8 cellular contexts compared by ENCODE assay signal in genomic region chr12:49945394-49946080, GRCh38. TPM values are rescaled to one million over a fixed set of nuclear protein-coding genes. Genes with fewer than 3 reads are reported as not detected.
DNase-seq lines count a peak whose midpoint lies in the region; ATAC-seq lines count a peak whose summit lies in the region.

No MANE protein-coding gene starts in this region.

- H3K14ac ChIP-seq in neuronal stem cell (ENCODE audit: low read length): no peak overlapping the region

- no peaks in the 10 kb centered on the region for H3K9me3 ChIP-seq in neuronal stem cell (replicated peaks in 1 of 2; ENCODE audit: control insufficient read depth in 2 of 2, insufficient read depth in 1 of 2, low read depth in 1 of 2, low read length in 2 of 2)

- no peaks in the 10 kb centered on the region for H3K9me3 Mint-ChIP-seq in stimulated activated naive CD8-positive, alpha-beta T cell treated with anti-CD3 and anti-CD28 coated beads, Interleukin-15, amount 100 ng/mL, for 72 hours

- peaks cover 22% of the 10 kb centered on the region for H3K4me1 Mint-ChIP-seq in stimulated activated naive CD8-positive, alpha-beta T cell treated with anti-CD3 and anti-CD28 coated beads, Interleukin-15, amount 100 ng/mL, for 72 hours

- H4K8ac ChIP-seq in neuronal stem cell (ENCODE audit: low read depth, low read length): no peak overlapping the region

- H2AK5ac ChIP-seq in neuronal stem cell (ENCODE audit: low read depth, low read length): no peak overlapping the region

- peak overlapping the region; percentile 86 for H2AFZ ChIP-seq in neuronal stem cell (ENCODE audit: low read length)

- WGBS in neuronal stem cell (ENCODE audit: extremely low coverage in 2 of 2, insufficient read length in 2 of 2, insufficient replicate concordance in 1 of 2), 2 donors: no CpG with 5 or more reads among the region's 28 CpGs

- H2BK5ac ChIP-seq in neuronal stem cell (ENCODE audit: low read length): no peak overlapping the region

- peak overlapping the region; percentile 96 to 97 for H3K27ac Mint-ChIP-seq in stimulated activated naive CD8-positive, alpha-beta T cell treated with anti-CD3 and anti-CD28 coated beads, Interleukin-15, amount 100 ng/mL, for 72 hours

- no peak overlapping the region for H3K4ac ChIP-seq in neuronal stem cell (ENCODE audit: low read length)

- H3K27ac ChIP-seq in neuronal stem cell (replicated peaks; ENCODE audit: low read length): no peak overlapping the region

- no peak overlapping the region for H3K23ac ChIP-seq in neuronal stem cell (ENCODE audit: low read depth, low read length, poor library complexity)

- no peak overlapping the region for H3K9ac ChIP-seq in neuronal stem cell (ENCODE audit: low read depth, low read length, poor library complexity)

- peaks cover 2 to 4% of the 10 kb centered on the region in 2 donors for H3K4me1 ChIP-seq in neuronal stem cell (ENCODE audit: control insufficient read depth in 2 of 2, insufficient read depth in 1 of 2, low read depth in 1 of 2, low read length in 2 of 2)

- H2BK12ac ChIP-seq in neuronal stem cell (ENCODE audit: low read length): no peak overlapping the region

- H4K91ac ChIP-seq in neuronal stem cell (ENCODE audit: low read depth, low read length, poor library complexity): no peak overlapping the region

- H3K4me3 Mint-ChIP-seq in stimulated activated naive CD8-positive, alpha-beta T cell treated with anti-CD3 and anti-CD28 coated beads, Interleukin-15, amount 100 ng/mL, for 72 hours: peak overlapping the region; percentile 89 to 90

- H3K18ac ChIP-seq in neuronal stem cell (ENCODE audit: low read length): peak overlapping the region; percentile 5

- no peak overlapping the region for H2BK15ac ChIP-seq in neuronal stem cell (ENCODE audit: low read length)

- DNase-seq in NCI-H524 (lab: John Stamatoyannopoulos, UW): peak; percentile 22 to 53
- no peak for DNase-seq in NCI-H524 treated with DMSO at 0.1 percent for 48 hours (lab: John Stamatoyannopoulos, UW)
- peak; percentile 62 for DNase-seq in SHP77 (lab: John Stamatoyannopoulos, UW)
- peak; percentile 35 for DNase-seq in activated gamma-delta T cell (lab: John Stamatoyannopoulos, UW)
- DNase-seq in foreskin melanocyte: peak; percentile 70
- peak; percentile 73 for DNase-seq in neuronal stem cell (ENCODE audit: low spot score)
- DNase-seq in stimulated activated naive CD8-positive, alpha-beta T cell treated with anti-CD3 and anti-CD28 coated beads, Interleukin-15, amount 100 ng/mL, for 72 hours: peak; percentile 87 to 91

- H2BK120ac ChIP-seq in neuronal stem cell (ENCODE audit: low read depth, low read length): no peak overlapping the region

- no peaks in the 10 kb centered on the region for H3K79me1 ChIP-seq in neuronal stem cell (ENCODE audit: low read depth, low read length)

- peak overlapping the region; percentile 58 for H3K4me2 ChIP-seq in neuronal stem cell (ENCODE audit: insufficient read depth, low read length, poor library complexity, severe bottlenecking)

- no peaks in the 10 kb centered on the region for H3K36me3 ChIP-seq in neuronal stem cell (replicated peaks in 1 of 2; ENCODE audit: control insufficient read depth in 2 of 2, insufficient read depth in 2 of 2, low read length in 2 of 2)

- ATAC-seq in HG03571 (IDR thresholded peaks at IDR 0.05; ENCODE audit: unreplicated experiment): peak; percentile 59
- peak; percentile 99 for ATAC-seq in stimulated activated naive CD8-positive, alpha-beta T cell treated with anti-CD3 and anti-CD28 coated beads, Interleukin-15, amount 100 ng/mL, for 72 hours

- H3K27me3 ChIP-seq in neuronal stem cell (ENCODE audit: control insufficient read depth in 3 of 3, insufficient read depth in 3 of 3, low read depth in 1 of 3, low read length in 3 of 3): peaks cover 0 to 76% (median 5%) of the 10 kb centered on the region in 3 experiments

- peaks cover 22% of the 10 kb centered on the region for H3K27me3 Mint-ChIP-seq in stimulated activated naive CD8-positive, alpha-beta T cell treated with anti-CD3 and anti-CD28 coated beads, Interleukin-15, amount 100 ng/mL, for 72 hours

- H3K4me3 ChIP-seq in neuronal stem cell (ENCODE audit: low read length in 2 of 2): peak overlapping the region; percentile 33 to 73

RNA-seq across cellular contexts. Expression of gene AQP2, which starts 5.0 kb away (rescaled TPM):
- not detected for polyA plus RNA-seq in neuronal stem cell (2013, experiment 1 of 2)
- polyA plus RNA-seq in neuronal stem cell (2013, experiment 2 of 2): not detected

RNA-seq across cellular contexts. Expression of gene AQP5, which starts 16.1 kb away (rescaled TPM):
- polyA plus RNA-seq in neuronal stem cell (2013, experiment 1 of 2): 0.39 TPM
- 0.58 TPM for polyA plus RNA-seq in neuronal stem cell (2013, experiment 2 of 2)

RNA-seq across cellular contexts. Expression of gene AQP6, which starts 27.2 kb away (rescaled TPM):
- 0.03 TPM for polyA plus RNA-seq in neuronal stem cell (2013, experiment 1 of 2)
- 0.04 TPM for polyA plus RNA-seq in neuronal stem cell (2013, experiment 2 of 2)

RNA-seq across cellular contexts. Expression of gene FAIM2, which starts 41.8 kb away (rescaled TPM):
- 5.6 TPM for polyA plus RNA-seq in neuronal stem cell (2013, experiment 1 of 2)
- polyA plus RNA-seq in neuronal stem cell (2013, experiment 2 of 2): 4.9 TPM
